ENCODE assay signal across 16 cellular contexts in genomic region chr9:32578976-32579375, GRCh38. TPM values are rescaled to one million over a fixed set of nuclear protein-coding genes. Genes with fewer than 3 reads are reported as not detected.
"Had no signal": no experiment of that assay in that cellular context is flagged by ENCODE, and none has a peak within 500 bp of the region (broad histone marks: within the 10 kb centered on the region; RNA-seq: fewer than 3 reads in every experiment).

No MANE protein-coding gene starts in this region.

- H3K27ac ChIP-seq: adrenal gland, esophagus muscularis mucosa, upper lobe of right lung, VCaP had no signal

- ATAC-seq: stimulated activated naive CD8-positive, alpha-beta T cell treated with anti-CD3 and anti-CD28 coated beads, Interleukin-15, amount 100 ng/mL, for 72 hours had no signal

- H3K4me1 ChIP-seq: adrenal gland, upper lobe of right lung had no signal

- DNase-seq: activated gamma-delta T cell, cerebellar nuclear complex had no signal

- FAIRE-seq: bronchial epithelial cell had no signal

- H3K4me3 ChIP-seq: adrenal gland, esophagus muscularis mucosa, mucosa of descending colon, smooth muscle cell, upper lobe of right lung had no signal

- H3K4me2 ChIP-seq: smooth muscle cell had no signal

- H3K27me3 ChIP-seq: adrenal gland had no signal

- H3K9me3 ChIP-seq: adrenal gland, esophagus muscularis mucosa, mucosa of descending colon, upper lobe of right lung had no signal

- H3K36me3 ChIP-seq: adrenal gland, esophagus muscularis mucosa, upper lobe of right lung had no signal

RNA-seq across cellular contexts. Expression of gene TAF1L, which starts 56.5 kb away (rescaled TPM):
- total RNA-seq: activated CD8-positive, alpha-beta memory T cell treated with anti-CD3 and anti-CD28 coated beads for 36 hours; adrenal gland; bronchial epithelial cell; esophagus muscularis mucosa; liver; mucosa of descending colon; neural crest cell; osteocyte; pulmonary artery endothelial cell; smooth muscle cell; upper lobe of right lung had no signal
- polyA plus RNA-seq: immature natural killer cell, liver had no signal
